In the genomic region with DNA sequence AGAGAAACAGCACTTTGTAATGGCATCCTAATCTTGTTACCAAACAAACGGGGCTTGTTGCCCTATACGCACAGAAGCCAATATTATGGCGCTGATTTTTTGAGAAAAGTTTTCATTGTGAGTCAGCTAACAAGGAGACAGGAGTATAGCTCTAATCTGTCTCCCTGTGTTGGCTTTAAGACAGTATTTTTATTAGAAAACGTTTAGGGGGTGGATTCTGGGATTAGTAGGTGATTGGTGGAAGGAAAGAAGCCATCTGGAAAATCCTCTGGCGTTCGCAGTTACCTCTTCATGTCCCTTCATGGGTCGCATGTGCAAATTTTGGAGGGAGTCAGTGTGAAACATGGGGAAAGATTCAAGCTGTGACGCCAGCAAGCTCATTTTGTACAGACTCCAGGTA, we compare ENCODE assay signal across 8 cellular contexts.
DNase-seq lines count a peak whose midpoint lies in the region; ATAC-seq and TF ChIP-seq lines count a peak whose summit lies in the region.

No MANE protein-coding gene starts in this region.

- H3K27ac ChIP-seq in DND-41 (ENCODE audit: low read length) (no peak overlapping the region), SK-N-MC (peak overlapping the region; percentile 74)
- H3K27ac ChIP-seq in effector memory CD4-positive, alpha-beta T cell (ENCODE audit: insufficient read depth, low read length, poor library complexity, severe bottlenecking) = no peak overlapping the region

- peaks cover 3% of the 10 kb centered on the region; the same call in 1 of the 2 replicates for H3K36me3 ChIP-seq in DND-41 (ENCODE audit: insufficient read depth, low read length)
- H3K36me3 ChIP-seq in SK-N-MC (ENCODE audit: insufficient read depth, low read length) = peaks cover 3% of the 10 kb centered on the region; the same call in 1 of the 2 replicates
- H3K36me3 ChIP-seq in effector memory CD4-positive, alpha-beta T cell (ENCODE audit: control insufficient read depth, insufficient read depth, low read length) = no peaks in the 10 kb centered on the region

- peak overlapping the region; percentile 71 for H3K4me2 ChIP-seq in DND-41 (ENCODE audit: insufficient read depth, low read length)

- H3K9ac ChIP-seq in DND-41 (ENCODE audit: low read depth, low read length) = peak overlapping the region; percentile 92; the same call in 1 of the 2 replicates
- H3K9ac ChIP-seq in SK-N-MC (ENCODE audit: insufficient read length) = no peak overlapping the region

- ATAC-seq in DND-41 (ENCODE audit: insufficient read depth, low read depth) (no peak), HG02798 (IDR thresholded peaks at IDR 0.05; ENCODE audit: poor library complexity, unreplicated experiment) (no peak), GM19328 (IDR thresholded peaks at IDR 0.05; ENCODE audit: unreplicated experiment) (no peak)

- peaks cover 27% of the 10 kb centered on the region for H3K4me1 ChIP-seq in DND-41 (ENCODE audit: insufficient read depth, low read length)
- no peaks in the 10 kb centered on the region for H3K4me1 ChIP-seq in effector memory CD4-positive, alpha-beta T cell (ENCODE audit: control insufficient read depth, insufficient read depth, low read length, poor library complexity, severe bottlenecking)

- H4K20me1 ChIP-seq in DND-41 (ENCODE audit: insufficient read depth, low read length) = no peaks in the 10 kb centered on the region

- peak overlapping the region in 1 of 2 experiments; percentile 98; a peak in 1 of 4 replicates for H3K4me3 ChIP-seq in DND-41 (ENCODE audit: low read depth in 1 of 2, low read length in 2 of 2)
- peak overlapping the region; percentile 80 for H3K4me3 ChIP-seq in SK-N-MC
- peak overlapping the region; percentile 92 for H3K4me3 ChIP-seq in fibroblast of mammary gland (ENCODE audit: control insufficient read depth, low read depth, low read length)
- H3K4me3 ChIP-seq in effector memory CD4-positive, alpha-beta T cell (ENCODE audit: insufficient read depth, low read depth, low read length, poor library complexity, severe bottlenecking) = no peak overlapping the region

- DNase-seq in DND-41 (no peak), SK-N-MC (ENCODE audit: low read depth, low spot score) (no peak), fibroblast of mammary gland (ENCODE audit: low read depth) (peak; percentile 51), retina (peak; percentile 40), NCI-H748 treated with DMSO at 0.1 percent for 48 hours (lab: John Stamatoyannopoulos, UW) (no peak)
- no peak for DNase-seq in effector memory CD4-positive, alpha-beta T cell

- H3K27me3 ChIP-seq in DND-41 (ENCODE audit: insufficient read depth, low read length, poor library complexity) = no peaks in the 10 kb centered on the region
- H3K27me3 ChIP-seq in effector memory CD4-positive, alpha-beta T cell (replicated peaks; ENCODE audit: control insufficient read depth, insufficient read depth, low read length, poor library complexity, severe bottlenecking) = no peaks in the 10 kb centered on the region

- no peak for TF ChIP-seq CTCF in DND-41 (IDR thresholded peaks at IDR 0.05; ENCODE audit: borderline replicate concordance, extremely low read depth, low read length, poor library complexity, severe bottlenecking)
- no peak for TF ChIP-seq CTCF in fibroblast of mammary gland (conservative IDR thresholded peaks at IDR 0.05; ENCODE audit: control insufficient read depth, insufficient read depth, low read depth, low read length)

- no peaks in the 10 kb centered on the region for H3K9me3 ChIP-seq in DND-41 (ENCODE audit: insufficient read depth, low read length, severe bottlenecking)
- H3K9me3 ChIP-seq in SK-N-MC (ENCODE audit: low read depth, low read length) = no peaks in the 10 kb centered on the region
- no peaks in the 10 kb centered on the region for H3K9me3 ChIP-seq in effector memory CD4-positive, alpha-beta T cell (ENCODE audit: control insufficient read depth, low read length)

- H2AFZ ChIP-seq in DND-41 (ENCODE audit: low read depth, low read length) = peak overlapping the region; percentile 100

- peaks cover 24% of the 10 kb centered on the region for H3K79me2 ChIP-seq in DND-41 (ENCODE audit: insufficient read depth, low read length)

Comparison
In these comparisons a context has a peak if more than half of its experiments do, and no peak if none do; other contexts are left out.
1. DNase-seq: peak in fibroblast of mammary gland (single experiment) and retina (single experiment); none in DND-41 (single experiment), SK-N-MC (single experiment), effector memory CD4-positive, alpha-beta T cell (0 of 3) and NCI-H748 treated with DMSO at 0.1 percent for 48 hours (single experiment).